ENCODE assay signal across 12 cellular contexts in genomic region chr6:158032354-158032733, GRCh38. TPM values are rescaled to one million over a fixed set of nuclear protein-coding genes. Genes with fewer than 3 reads are reported as not detected.
A peak's percentile ranks its signal among the peaks of the same experiment; 100 is the strongest.
DNase-seq lines count a peak whose midpoint lies in the region; ATAC-seq, FAIRE-seq and TF ChIP-seq lines count a peak whose summit lies in the region.
"Had no signal": no experiment of that assay in that cellular context is flagged by ENCODE, and none has a peak within 500 bp of the region (broad histone marks: within the 10 kb centered on the region; RNA-seq: fewer than 3 reads in every experiment).

No MANE protein-coding gene starts in this region.

- FAIRE-seq in GM12891 (lab: Jason Lieb, UNC): no peak

- TF ChIP-seq CTCF in breast epithelium (IDR thresholded peaks at IDR 0.05): no peak
- TF ChIP-seq CTCF in mammary epithelial cell (conservative IDR thresholded peaks at IDR 0.05 in 1 of 2, IDR thresholded peaks at IDR 0.05 in 1 of 2; ENCODE audit: extremely low read depth in 1 of 2, insufficient read depth in 1 of 2, low read depth in 1 of 2, low read length in 2 of 2): no peak
- no peak for TF ChIP-seq CTCF in colonic mucosa (IDR thresholded peaks at IDR 0.05)
- no peak for TF ChIP-seq CTCF in upper lobe of right lung (IDR thresholded peaks at IDR 0.05)

- in situ Hi-C loops in mammary epithelial cell (cut with MboI; ENCODE audit: low sequenced_read_pairs in 2 of 2): no loop called here

- no peak for TF ChIP-seq POLR2A in breast epithelium (IDR thresholded peaks at IDR 0.05)
- TF ChIP-seq POLR2A in GM12891 (IDR thresholded peaks at IDR 0.05; ENCODE audit: low read depth, low read length): no peak

- no peaks in the 10 kb centered on the region for H3K9me3 Mint-ChIP-seq in T-helper 2 cell treated with Interferon-gamma antibody and Interleukin-4, amounts not matched to agents 5 μg/mL and 100 μg/mL, for 36 hours
- H3K9me3 Mint-ChIP-seq: activated T-helper 17 cell treated with anti-CD3 and anti-CD28 coated beads, Interleukin-2, amount 50 U/mL, for 72 hours had no signal

- H3K4me3 ChIP-seq in breast epithelium: no peak overlapping the region
- H3K4me3 ChIP-seq in mammary epithelial cell (replicated peaks in 1 of 3; ENCODE audit: insufficient read depth in 1 of 3, low read depth in 2 of 3, low read length in 3 of 3): no peak overlapping the region
- H3K4me3 ChIP-seq in colonic mucosa: no peak overlapping the region
- no peak overlapping the region for H3K4me3 ChIP-seq in mesodermal cell (ENCODE audit: extremely low read depth, insufficient read depth, low read length, poor library complexity, severe bottlenecking)
- no peak overlapping the region for H3K4me3 ChIP-seq in upper lobe of right lung

- dilution Hi-C loops in mammary epithelial cell (cut with HindIII; ENCODE audit: low sequenced_read_pairs): loop anchor here (5.0 kb wide), 1 partner anchor 60 kb away; no protein-coding TSS in a partner anchor

- H3K27ac ChIP-seq in breast epithelium: peak overlapping the region; percentile 25 to 69
- no peak overlapping the region for H3K27ac ChIP-seq in mammary epithelial cell (ENCODE audit: insufficient read depth, low read depth, low read length)
- peak overlapping the region; percentile 7 for H3K27ac ChIP-seq in colonic mucosa
- peak overlapping the region; percentile 89 for H3K27ac ChIP-seq in mesodermal cell (ENCODE audit: low read depth, low read length, severe bottlenecking)
- peak overlapping the region; percentile 8 for H3K27ac ChIP-seq in upper lobe of right lung

- H3K4me1 ChIP-seq in breast epithelium (no peaks in the 10 kb centered on the region), mammary epithelial cell (ENCODE audit: insufficient read depth, low read length) (peaks cover 15% of the 10 kb centered on the region), colonic mucosa (peaks cover 6% of the 10 kb centered on the region), mesodermal cell (ENCODE audit: control insufficient read depth, insufficient read depth, low read length, poor library complexity, severe bottlenecking) (peaks cover 30% of the 10 kb centered on the region), upper lobe of right lung (peaks cover 23% of the 10 kb centered on the region)

- intact Hi-C loops in breast epithelium (cut with DNase I; ENCODE audit: low total_unique reads): no loop called here
- intact Hi-C loops in mammary epithelial cell (cut with micrococcal nuclease): no loop called here
- intact Hi-C loops in colonic mucosa (cut with DNase I): no loop called here
- intact Hi-C loops in upper lobe of right lung (cut with DNase I): no loop called here

- H2AFZ ChIP-seq in mammary epithelial cell (ENCODE audit: low read depth, low read length): no peak overlapping the region

- H4K20me1 ChIP-seq in mammary epithelial cell (ENCODE audit: insufficient read depth, low read length): no peaks in the 10 kb centered on the region

- H3K4me2 ChIP-seq in mammary epithelial cell (ENCODE audit: insufficient read depth, low read depth, low read length): no peak overlapping the region

- no peak overlapping the region for H3K9ac ChIP-seq in mammary epithelial cell (ENCODE audit: insufficient read depth, low read length)
- no peak overlapping the region for H3K9ac ChIP-seq in colonic mucosa (ENCODE audit: low read depth in 2 of 2, low read length in 2 of 2)

- H3K27me3 ChIP-seq in breast epithelium (no peaks in the 10 kb centered on the region), mammary epithelial cell (ENCODE audit: insufficient read depth, low read length) (no peaks in the 10 kb centered on the region), colonic mucosa (no peaks in the 10 kb centered on the region), upper lobe of right lung (no peaks in the 10 kb centered on the region)

- H3K27me3 Mint-ChIP-seq in T-helper 2 cell treated with Interferon-gamma antibody and Interleukin-4, amounts not matched to agents 5 μg/mL and 100 μg/mL, for 36 hours (ENCODE audit: low read depth): no peaks in the 10 kb centered on the region
- H3K27me3 Mint-ChIP-seq: activated CD4-positive, alpha-beta T cell treated with anti-CD3 and anti-CD28 coated beads for 36 hours; activated T-helper 17 cell treated with anti-CD3 and anti-CD28 coated beads, Interleukin-2, amount 50 U/mL, for 72 hours had no signal

- WGBS in mammary epithelial cell (ENCODE audit: low coverage, missing lambda C conversion rate): 92% methylated on average over 8 of the region's 9 CpGs
- 94 to 97% methylated on average over 9 of the region's 9 CpGs for WGBS in mesodermal cell (ENCODE audit: insufficient coverage in 2 of 2), 2 experiments

- H3K36me3 ChIP-seq in breast epithelium (no peaks in the 10 kb centered on the region), mammary epithelial cell (ENCODE audit: insufficient read depth, low read length) (peaks cover 5% of the 10 kb centered on the region), colonic mucosa (no peaks in the 10 kb centered on the region), mesodermal cell (ENCODE audit: control insufficient read depth, insufficient read depth, low read length) (peaks cover 56% of the 10 kb centered on the region), upper lobe of right lung (no peaks in the 10 kb centered on the region)

- peaks cover 21% of the 10 kb centered on the region for H3K79me2 ChIP-seq in mammary epithelial cell (ENCODE audit: insufficient read depth, low read length)

- CTCF ChIA-PET in mammary epithelial cell (lab: Charles Lee; ENCODE audit: low non-redundant PET): no interaction called here

- no peaks in the 10 kb centered on the region for H3K9me3 ChIP-seq in breast epithelium
- no peaks in the 10 kb centered on the region for H3K9me3 ChIP-seq in mammary epithelial cell (replicated peaks; ENCODE audit: insufficient read depth, low read length)
- no peaks in the 10 kb centered on the region for H3K9me3 ChIP-seq in colonic mucosa
- no peaks in the 10 kb centered on the region for H3K9me3 ChIP-seq in mesodermal cell (ENCODE audit: control insufficient read depth, low read length)
- no peaks in the 10 kb centered on the region for H3K9me3 ChIP-seq in upper lobe of right lung

- ATAC-seq in upper lobe of right lung: no peak
- ATAC-seq: activated CD4-positive, alpha-beta T cell treated with anti-CD3 and anti-CD28 coated beads for 36 hours had no signal

- H3K36me3 Mint-ChIP-seq in T-helper 2 cell treated with Interferon-gamma antibody and Interleukin-4, amounts not matched to agents 5 μg/mL and 100 μg/mL, for 36 hours (ENCODE audit: low read depth): peaks cover 31% of the 10 kb centered on the region

- DNase-seq in breast epithelium (ENCODE audit: low spot score in 2 of 2): no peak
- DNase-seq in mammary epithelial cell: no peak
- no peak for DNase-seq in colonic mucosa
- DNase-seq in upper lobe of right lung: peak; percentile 46
- no peak for DNase-seq in T-helper 2 cell treated with Interferon-gamma antibody and Interleukin-4, amounts not matched to agents 5 μg/mL and 100 μg/mL, for 36 hours (ENCODE audit: low spot score)
- no peak for DNase-seq in NCI-H82 treated with DMSO at 0.1 percent for 48 hours (lab: John Stamatoyannopoulos, UW; ENCODE audit: unreplicated experiment)
- DNase-seq in GM12891 (ENCODE audit: insufficient read length, low spot score): no peak
- DNase-seq: activated CD4-positive, alpha-beta T cell treated with anti-CD3 and anti-CD28 coated beads for 36 hours; NCI-H2081 treated with DMSO at 0.1 percent for 48 hours; SW 1271 had no signal

- peaks cover 12% of the 10 kb centered on the region for H3K4me1 Mint-ChIP-seq in T-helper 2 cell treated with Interferon-gamma antibody and Interleukin-4, amounts not matched to agents 5 μg/mL and 100 μg/mL, for 36 hours (ENCODE audit: low read depth)

- no TSS peak for BruUV-seq in mammary epithelial cell (replicated peaks; lab: Mats Ljungman, UMichigan)

- H3K4me3 Mint-ChIP-seq in T-helper 2 cell treated with Interferon-gamma antibody and Interleukin-4, amounts not matched to agents 5 μg/mL and 100 μg/mL, for 36 hours: no peak overlapping the region
- H3K4me3 Mint-ChIP-seq: activated CD4-positive, alpha-beta T cell treated with anti-CD3 and anti-CD28 coated beads for 36 hours had no signal

- H3K27ac Mint-ChIP-seq in T-helper 2 cell treated with Interferon-gamma antibody and Interleukin-4, amounts not matched to agents 5 μg/mL and 100 μg/mL, for 36 hours: no peak overlapping the region
- H3K27ac Mint-ChIP-seq: activated CD4-positive, alpha-beta T cell treated with anti-CD3 and anti-CD28 coated beads for 36 hours had no signal

TF ChIP-seq in GM12891, 5 proteins besides CTCF, POLR2A, EP300 and RAD21:
- TF ChIP-seq PAX5 (IDR thresholded peaks at IDR 0.05; ENCODE audit: insufficient read depth, low read length, severe bottlenecking): no peak
- no peak for TF ChIP-seq POU2F2 (IDR thresholded peaks at IDR 0.05; ENCODE audit: low read depth, low read length)
- TF ChIP-seq POLR2AphosphoS5 (IDR thresholded peaks at IDR 0.05; ENCODE audit: low read depth, low read length): no peak
- TF ChIP-seq SPI1 (IDR thresholded peaks at IDR 0.05; ENCODE audit: low read depth, low read length): no peak
- no peak for TF ChIP-seq TAF1 (IDR thresholded peaks at IDR 0.05; ENCODE audit: low read depth, low read length)

RNA-seq across cellular contexts. Expression of gene SYNJ2, which starts 50.7 kb away (rescaled TPM):
- total RNA-seq in breast epithelium (10 to 100 TPM in 2 of 3 donors, 1 to 10 TPM in 1; 3.0 to 20.2 (median 15.7) TPM), mammary epithelial cell (10 to 100 TPM; 16.0 to 26.6 TPM), colonic mucosa (10 to 100 TPM; 46.0 to 53.5 TPM), upper lobe of right lung (7.2 TPM)
- 17.0 TPM for polyA plus RNA-seq in mammary epithelial cell
- 66.3 TPM for polyA minus RNA-seq in mammary epithelial cell
- polyA plus RNA-seq in mesodermal cell (2013, experiment 1 of 2): 12.6 TPM
- polyA plus RNA-seq in mesodermal cell (2013, experiment 2 of 2): 9.9 TPM
- 0.65 TPM for polyA plus RNA-seq in GM12891 (2012; ENCODE audit: low read depth, missing spikeins)
